ENCODE assay signal across 32 cellular contexts in genomic region chr6:150587637-150588036, GRCh38.
"Had no signal": no experiment of that assay in that cellular context is flagged by ENCODE, and none has a peak within 500 bp of the region (broad histone marks: within the 10 kb centered on the region; RNA-seq: fewer than 3 reads in every experiment).

No MANE protein-coding gene starts in this region.

- DNase-seq: activated effector memory CD4-positive, alpha-beta T cell treated with anti-CD3 and anti-CD28 coated beads, Interleukin-2, amount 50 U/mL, for 16 hours; activated effector memory CD4-positive, alpha-beta T cell treated with Interleukin-2 at 50 U/mL for 16 hours; activated gamma-delta T cell; activated gamma-delta T cell treated with Interleukin-2 at 50 U/mL for 16 hours; activated naive CD4-positive, alpha-beta T cell; activated naive CD4-positive, alpha-beta T cell treated with anti-CD3 and anti-CD28 coated beads for 36 hours; activated naive CD4-positive, alpha-beta T cell treated with anti-CD3 and anti-CD28 coated beads, Interleukin-2, amount 10 ng/mL, durations not matched to agents 7 days and 5 days; activated naive CD4-positive, alpha-beta T cell treated with anti-CD3 and anti-CD28 coated beads, Interleukin-2, amount 50 U/mL, for 16 hours; activated naive CD4-positive, alpha-beta T cell treated with Interleukin-2 at 50 U/mL for 16 hours; activated naive CD8-positive, alpha-beta T cell treated with anti-CD3 and anti-CD28 coated beads for 36 hours; activated naive CD8-positive, alpha-beta T cell treated with anti-CD3 and anti-CD28 coated beads, Interleukin-2, amount 10 ng/mL, durations not matched to agents 7 days and 5 days; activated naive CD8-positive, alpha-beta T cell treated with anti-CD3 and anti-CD28 coated beads, Interleukin-2, amount 50 U/mL, for 24 hours; activated T-cell treated with anti-CD3 and anti-CD28 coated beads, Interleukin-2, amount 50 U/mL, for 24 hours; activated T-cell treated with anti-CD3 and anti-CD28 coated beads, Interleukin-2, amount 50 U/mL, for 4 hours; activated T-cell treated with anti-CD3 and anti-CD28 coated beads, Interleukin-2, amount 50 U/mL, for 48 hours; activated T-cell treated with anti-CD3 and anti-CD28 coated beads, Interleukin-2, amount 50 U/mL, for 72 hours; adrenal gland; amniotic stem cell; amygdala; aorta; body of pancreas; brain microvascular endothelial cell; caudate nucleus; central memory CD4-positive, alpha-beta T cell; cerebellar nuclear complex had no signal

- H3K4me1 ChIP-seq: adrenal gland, ascending aorta, body of pancreas, breast epithelium had no signal

- H3K9me3 ChIP-seq: adrenal gland, ascending aorta, body of pancreas, breast epithelium had no signal

- H3K27me3 ChIP-seq: adrenal gland, ascending aorta, body of pancreas, brain microvascular endothelial cell, breast epithelium had no signal

- H3K4me3 ChIP-seq: adrenal gland, ascending aorta, body of pancreas, cardiac muscle cell had no signal

- FAIRE-seq: astrocyte, colon had no signal

- H3K27ac ChIP-seq: adrenal gland, ascending aorta, body of pancreas, brain microvascular endothelial cell, breast epithelium, cardiac muscle cell had no signal

- ATAC-seq: activated naive CD4-positive, alpha-beta T cell treated with anti-CD3 and anti-CD28 coated beads, Interleukin-2, amount 50 U/mL, for 72 hours; activated naive CD8-positive, alpha-beta T cell treated with anti-CD3 and anti-CD28 coated beads, Interleukin-2, amount 50 U/mL, for 24 hours; activated T-cell treated with anti-CD3 and anti-CD28 coated beads, Interleukin-2, amount 50 U/mL, for 4 hours; activated T-cell treated with anti-CD3 and anti-CD28 coated beads, Interleukin-2, amount 50 U/mL, for 72 hours; activated T-helper 17 cell treated with anti-CD3 and anti-CD28 coated beads, Interleukin-2, amount 50 U/mL, for 72 hours; body of pancreas had no signal

- H3K36me3 ChIP-seq: adrenal gland, ascending aorta, brain microvascular endothelial cell, breast epithelium, cardiac muscle cell had no signal
